8 cellular contexts compared by ENCODE assay signal in the genomic region with DNA sequence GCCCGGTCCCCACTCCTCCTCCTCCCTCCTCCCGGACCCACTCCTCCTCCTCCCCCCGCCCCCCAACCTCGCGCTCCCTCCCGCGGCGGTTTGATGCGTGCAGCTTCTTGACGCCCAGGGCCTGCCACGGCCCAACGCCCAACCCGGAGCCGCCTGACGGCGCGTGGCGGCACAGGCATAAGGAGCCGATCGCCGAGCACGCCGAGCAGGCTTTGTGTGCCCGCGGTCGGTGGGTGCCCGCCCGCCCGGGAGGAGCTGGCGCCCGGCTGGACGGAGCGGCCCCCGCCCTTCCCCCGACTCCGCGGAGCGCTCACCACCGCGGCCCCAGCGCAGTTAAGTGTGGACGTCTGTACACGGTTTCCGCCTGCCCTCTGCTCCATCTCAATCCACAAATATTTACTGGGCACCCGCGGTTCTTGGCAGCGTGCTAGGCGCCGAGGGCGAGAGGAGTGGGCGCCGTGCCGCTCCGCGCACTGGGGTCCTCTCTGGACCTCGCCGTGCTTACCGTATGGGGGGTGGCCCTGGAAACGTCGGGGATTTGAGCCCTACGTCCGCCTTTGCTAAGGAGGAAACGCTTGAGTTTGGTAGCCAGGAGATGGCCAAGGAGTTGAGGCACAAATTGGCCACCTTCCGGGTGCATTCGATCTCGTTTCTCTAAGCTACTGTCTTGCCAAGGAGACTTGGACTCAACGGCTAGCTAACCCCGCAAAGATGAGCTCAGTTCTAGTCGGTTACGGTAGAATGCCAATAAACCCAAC. TPM values are rescaled to one million over a fixed set of nuclear protein-coding genes. Genes with fewer than 3 reads are reported as not detected.
A peak's percentile ranks its signal among the peaks of the same experiment; 100 is the strongest.
DNase-seq lines count a peak whose midpoint lies in the region; ATAC-seq, FAIRE-seq and TF ChIP-seq lines count a peak whose summit lies in the region.

No MANE protein-coding gene starts in this region.

- peak; percentile 5 for FAIRE-seq in GM12891 (lab: Jason Lieb, UNC)

- H3K27me3 Mint-ChIP-seq in T-helper 17 cell, result no peaks in the 10 kb centered on the region

- ATAC-seq in HG02870 (IDR thresholded peaks at IDR 0.05; ENCODE audit: unreplicated experiment) (peak; percentile 45), T-helper 17 cell (peak; percentile 88)

- peaks cover 33% of the 10 kb centered on the region for H3K4me1 Mint-ChIP-seq in T-helper 17 cell

- no peak for TF ChIP-seq POLR2A in GM12891 (IDR thresholded peaks at IDR 0.05; ENCODE audit: low read depth, low read length)
- TF ChIP-seq POLR2A in prostate gland (IDR thresholded peaks at IDR 0.05), result no peak

- H3K4me1 ChIP-seq in right atrium auricular region (peaks cover 0 to 46% of the 10 kb centered on the region in 2 donors), prostate gland (replicated peaks) (peaks cover 18% of the 10 kb centered on the region)

- H3K4me3 Mint-ChIP-seq in T-helper 17 cell, result peak overlapping the region; percentile 94

- H3K9me3 ChIP-seq in T-helper 17 cell (ENCODE audit: control insufficient read depth, low read length, poor library complexity, severe bottlenecking) (no peaks in the 10 kb centered on the region), right atrium auricular region (no peaks in the 10 kb centered on the region), prostate gland (no peaks in the 10 kb centered on the region)

- DNase-seq in GM12891 (ENCODE audit: insufficient read length, low spot score), result peak; percentile 93
- peak; percentile 96 for DNase-seq in NCI-H1694 treated with DMSO at 0.1 percent for 48 hours (lab: John Stamatoyannopoulos, UW)
- peak; percentile 90 to 97 (median 96) for DNase-seq in T-helper 17 cell
- DNase-seq in right atrium auricular region (ENCODE audit: low spot score), result peak; percentile 97
- peak; percentile 97 for DNase-seq in prostate gland (ENCODE audit: low spot score)
- peak; percentile 99 for DNase-seq in ureter (ENCODE audit: low spot score)

- H3K36me3 ChIP-seq in right atrium auricular region (no peaks in the 10 kb centered on the region), prostate gland (no peaks in the 10 kb centered on the region)

- H3K27me3 ChIP-seq in right atrium auricular region, result no peaks in the 10 kb centered on the region
- no peaks in the 10 kb centered on the region for H3K27me3 ChIP-seq in prostate gland (replicated peaks; ENCODE audit: insufficient read depth)

- peak overlapping the region; percentile 74 for H3K27ac Mint-ChIP-seq in T-helper 17 cell

- under 1% methylated on average over 66 of the region's 70 CpGs for WGBS in prostate gland

- intact Hi-C loops in prostate gland (cut with DNase I), result no loop called here

- H3K4me3 ChIP-seq in right atrium auricular region (peak overlapping the region; percentile 94 to 95), prostate gland (peak overlapping the region; percentile 94 to 99)

- H3K36me3 Mint-ChIP-seq in T-helper 17 cell (ENCODE audit: low read depth), result peaks cover 2% of the 10 kb centered on the region

- TF ChIP-seq CTCF in right atrium auricular region (IDR thresholded peaks at IDR 0.05), result no peak
- TF ChIP-seq CTCF in prostate gland (IDR thresholded peaks at IDR 0.05), result peak in 2 of 4 experiments; percentile 25 to 35

- H3K27ac ChIP-seq in angular gyrus (ENCODE audit: low read depth, low read length) (peak overlapping the region; percentile 96), right atrium auricular region (peak overlapping the region; percentile 96), prostate gland (peak overlapping the region; percentile 96 to 97)

TF ChIP-seq in GM12891, 5 proteins besides CTCF, POLR2A, EP300 and RAD21:
- TF ChIP-seq PAX5 (IDR thresholded peaks at IDR 0.05; ENCODE audit: insufficient read depth, low read length, severe bottlenecking) (peak; percentile 65), TAF1 (IDR thresholded peaks at IDR 0.05; ENCODE audit: low read depth, low read length) (peak; percentile 49; the same call in 1 of the 2 replicates), POU2F2 (IDR thresholded peaks at IDR 0.05; ENCODE audit: low read depth, low read length) (no peak), SPI1 (IDR thresholded peaks at IDR 0.05; ENCODE audit: low read depth, low read length) (no peak), POLR2AphosphoS5 (IDR thresholded peaks at IDR 0.05; ENCODE audit: low read depth, low read length) (no peak)

RNA-seq across cellular contexts. Expression of gene HDGF, which starts 0.4 kb away (rescaled TPM):
- polyA plus RNA-seq in GM12891 (2012; ENCODE audit: low read depth, missing spikeins), result 113 TPM
- total RNA-seq in T-helper 17 cell (100 to 1,000 TPM in 1 of 2 donors, 10 to 100 TPM in 1; 75.3 to 100 TPM), right atrium auricular region (100 to 1,000 TPM; 110 to 137 TPM), prostate gland (100 to 1,000 TPM; 124 to 156 TPM), ureter (151 TPM)

RNA-seq across cellular contexts. Expression of gene MRPL24, which starts 11.0 kb away (rescaled TPM):
- 116 TPM for polyA plus RNA-seq in GM12891 (2012; ENCODE audit: low read depth, missing spikeins)
- total RNA-seq in T-helper 17 cell (10 to 100 TPM; 18.7 to 25.1 TPM), right atrium auricular region (10 to 100 TPM; 45.8 to 50.5 TPM), prostate gland (10 to 100 TPM; 55.0 to 67.1 TPM), ureter (91.6 TPM)

RNA-seq across cellular contexts. Expression of gene PRCC, which starts 15.4 kb away (rescaled TPM):
- polyA plus RNA-seq in GM12891 (2012; ENCODE audit: low read depth, missing spikeins), result 52.3 TPM
- total RNA-seq in T-helper 17 cell, result 10 to 100 TPM; 51.0 to 82.4 TPM
- total RNA-seq in right atrium auricular region, result 10 to 100 TPM; 29.8 to 34.3 TPM
- 10 to 100 TPM; 33.0 to 61.5 TPM for total RNA-seq in prostate gland
- total RNA-seq in ureter, result 70.9 TPM

RNA-seq across cellular contexts. Expression of gene ISG20L2, which starts 23.3 kb away (rescaled TPM):
- polyA plus RNA-seq in GM12891 (2012; ENCODE audit: low read depth, missing spikeins), result 20.5 TPM
- 10 to 100 TPM; 41.4 to 54.2 TPM for total RNA-seq in T-helper 17 cell
- 10 to 100 TPM; 13.6 to 18.0 TPM for total RNA-seq in right atrium auricular region
- 10 to 100 TPM; 19.4 to 34.4 TPM for total RNA-seq in prostate gland
- total RNA-seq in ureter, result 42.7 TPM

RNA-seq across cellular contexts. Expression of gene METTL25B, which starts 23.6 kb away (rescaled TPM):
- 17.7 TPM for polyA plus RNA-seq in GM12891 (2012; ENCODE audit: low read depth, missing spikeins)
- 10 to 100 TPM; 13.1 to 21.6 TPM for total RNA-seq in T-helper 17 cell
- total RNA-seq in right atrium auricular region, result 10 to 100 TPM in 1 of 2 donors, 1 to 10 TPM in 1; 7.4 to 15.6 TPM
- total RNA-seq in prostate gland, result 10 to 100 TPM; 62.0 to 69.5 TPM
- total RNA-seq in ureter, result 49.5 TPM

Comparison
In these comparisons a context has a peak if more than half of its experiments do, and no peak if none do; other contexts are left out.
1. Peak in every context shown above with its lines: DNase-seq, ATAC-seq, H3K4me3 ChIP-seq and H3K27ac ChIP-seq.